Comparison of ENCODE assay signal across 8 cellular contexts in the genomic region with DNA sequence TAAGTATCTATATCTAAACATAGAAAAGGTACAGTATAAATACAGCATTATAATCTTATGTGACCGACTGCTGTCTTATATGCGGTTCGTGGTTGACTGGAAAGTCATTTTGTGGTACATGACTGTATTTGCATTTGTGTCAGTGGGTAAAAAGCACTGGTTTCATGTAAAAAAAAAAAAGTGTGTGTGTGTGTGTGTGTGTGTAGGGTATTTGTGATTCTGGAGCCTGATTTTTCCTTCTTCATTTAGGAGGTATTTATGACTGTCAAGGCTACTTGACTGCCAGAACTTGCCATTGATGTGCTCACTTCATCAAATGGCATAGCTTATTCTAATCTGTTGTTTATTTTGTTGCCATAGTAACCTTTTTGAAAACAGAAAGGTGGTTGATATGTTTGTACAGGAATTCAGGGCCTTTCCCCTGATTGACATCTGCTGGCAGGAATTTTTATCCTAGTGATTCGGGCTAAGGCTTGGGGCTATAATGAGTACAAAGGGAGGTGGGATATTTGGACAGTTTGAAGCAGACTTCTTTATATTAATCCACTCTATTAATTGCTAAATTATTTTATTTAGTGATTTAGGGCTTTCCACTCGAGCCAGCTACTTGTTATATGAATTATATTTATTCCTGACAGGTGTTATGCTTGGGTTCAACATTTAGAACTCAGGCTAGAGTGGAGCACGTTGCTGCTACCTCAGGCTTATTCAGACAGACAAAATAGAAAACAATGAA.
DNase-seq lines count a peak whose midpoint lies in the region; ATAC-seq, FAIRE-seq and TF ChIP-seq lines count a peak whose summit lies in the region.

No MANE protein-coding gene starts in this region.

- no peaks in the 10 kb centered on the region for H4K20me1 ChIP-seq in PC-9 (ENCODE audit: insufficient read depth)

- H3K27ac ChIP-seq in PC-9: peak overlapping the region; percentile 57
- H3K27ac ChIP-seq in pancreas: peak overlapping the region in 3 of 4 donors; percentile 17 to 59 (median 43)

- POLR2A ChIA-PET in PC-9 (lab: Charles Lee; ENCODE audit: unreplicated experiment): interaction anchor here (0.6 kb wide), 2 partner anchors 46 to 60 kb away, joined by 3 to 9 read pairs; no protein-coding TSS in a partner anchor

- H3K4me1 ChIP-seq in PC-9 (replicated peaks; ENCODE audit: insufficient read depth) (peaks cover 34% of the 10 kb centered on the region), pancreas (peaks cover 9 to 21% (median 19%) of the 10 kb centered on the region in 3 donors)

- CTCF ChIA-PET in PC-9 (lab: Charles Lee): interaction anchor here (0.7 kb wide), 1 partner anchor 112 kb away, joined by 22 read pairs; no protein-coding TSS in a partner anchor

- H3K4me3 ChIP-seq in PC-9: peak overlapping the region; percentile 19; the same call in 1 of the 2 replicates
- no peak overlapping the region for H3K4me3 ChIP-seq in pancreas

- peak; percentile 49 for FAIRE-seq in pancreas (lab: Jason Lieb, UNC)

- no peak; the same call in 1 of the 2 replicates for TF ChIP-seq CTCF in PC-9 (conservative IDR thresholded peaks at IDR 0.05)
- no peak for TF ChIP-seq CTCF in pancreas (IDR thresholded peaks at IDR 0.05)

- H3K9me3 ChIP-seq in PC-9 (ENCODE audit: insufficient read depth, low read depth): no peaks in the 10 kb centered on the region; the same call in 1 of the 2 replicates
- H3K9me3 ChIP-seq in pancreas: no peaks in the 10 kb centered on the region

- peak overlapping the region; percentile 59 for H3K4me2 ChIP-seq in PC-9

- H3K9me2 ChIP-seq in PC-9 (ENCODE audit: insufficient read depth): no peaks in the 10 kb centered on the region

- peaks cover 79% of the 10 kb centered on the region for H3K79me2 ChIP-seq in PC-9 (ENCODE audit: low read depth)

- H3F3A ChIP-seq in PC-9 (ENCODE audit: insufficient read depth, low read depth): peaks cover 30% of the 10 kb centered on the region

- intact Hi-C loops in PC-9 (cut with micrococcal nuclease; ENCODE audit: unreplicated experiment): loop anchor here (5.0 kb wide), 1 partner anchor 39 kb away; no protein-coding TSS in a partner anchor
- intact Hi-C loops in pancreas (cut with DNase I): no loop called here
- intact Hi-C loops in sciatic nerve (cut with DNase I): no loop called here

- H2AFZ ChIP-seq in PC-9: no peak overlapping the region

- H3K36me3 ChIP-seq in PC-9 (ENCODE audit: low read depth): no peaks in the 10 kb centered on the region; the same call in 1 of the 2 replicates
- no peaks in the 10 kb centered on the region for H3K36me3 ChIP-seq in pancreas

- no peaks in the 10 kb centered on the region for H3K27me3 ChIP-seq in PC-9 (ENCODE audit: insufficient read depth, low read depth)
- H3K27me3 ChIP-seq in pancreas: no peaks in the 10 kb centered on the region

- no TSS peak for BruUV-seq in PC-9 (replicated peaks; lab: Mats Ljungman, UMichigan)

- peak; percentile 56 for ATAC-seq in GM19468 (IDR thresholded peaks at IDR 0.05; ENCODE audit: extremely low read depth, unreplicated experiment)
- ATAC-seq in HG03520 (IDR thresholded peaks at IDR 0.05; ENCODE audit: unreplicated experiment): peak; percentile 73
- ATAC-seq in esophagus mucosa: peak; percentile 79
- ATAC-seq in pancreas: peak; percentile 94 to 99 (median 98)
- no peak for ATAC-seq in sciatic nerve

- WGBS in pancreas, 2 donors: 24 to 28% methylated on average over 6 of the region's 6 CpGs

- peak; percentile 14 for DNase-seq in DMS 273 treated with DMSO at 0.1 percent for 48 hours (lab: John Stamatoyannopoulos, UW)
- peak; percentile 55 to 94 for DNase-seq in PC-9
- DNase-seq in pancreas: peak in 3 of 6 donors; percentile 48 to 55 (median 48)
- no peak for DNase-seq in HUDEP-2 (lab: John Stamatoyannopoulos, UW; ENCODE audit: unreplicated experiment in 76 of 76)
- no peak for DNase-seq in sciatic nerve (ENCODE audit: low spot score)

Comparison
In these comparisons a context has a peak if more than half of its experiments do, and no peak if none do; other contexts are left out.
1. DNase-seq: peak in DMS 273 treated with DMSO at 0.1 percent for 48 hours (single experiment) and PC-9 (2 of 2); none in HUDEP-2 (0 of 76) and sciatic nerve (single experiment).